In genomic region chr21:43734830-43735229, GRCh38 we compare ENCODE assay signal across 14 cellular contexts. TPM values are rescaled to one million over a fixed set of nuclear protein-coding genes. Genes with fewer than 3 reads are reported as not detected.
DNase-seq lines count a peak whose midpoint lies in the region; ATAC-seq, FAIRE-seq and TF ChIP-seq lines count a peak whose summit lies in the region.
"Had no signal": no experiment of that assay in that cellular context is flagged by ENCODE, and none has a peak within 500 bp of the region (broad histone marks: within the 10 kb centered on the region; RNA-seq: fewer than 3 reads in every experiment).

No MANE protein-coding gene starts in this region.

- DNase-seq in IMR-90 (peak; percentile 67), body of pancreas (no peak), hepatocyte (ENCODE audit: low spot score) (no peak), A673 (ENCODE audit: low spot score) (no peak), D721Med (ENCODE audit: insufficient read length, low spot score) (no peak)
- no peak for DNase-seq in stimulated activated naive CD8-positive, alpha-beta T cell treated with anti-CD3 and anti-CD28 coated beads, Interleukin-15, amount 100 ng/mL, for 72 hours
- DNase-seq: activated naive CD4-positive, alpha-beta T cell treated with anti-CD3 and anti-CD28 coated beads, Interleukin-2, amount 50 U/mL, for 16 hours; immature natural killer cell; NCI-H774 had no signal

- H3K4me1 ChIP-seq in IMR-90 (ENCODE audit: control insufficient read depth, insufficient read depth, low read length) (peaks cover 21% of the 10 kb centered on the region), body of pancreas (peaks cover 32% of the 10 kb centered on the region), hepatocyte (ENCODE audit: insufficient read depth) (peaks cover 60% of the 10 kb centered on the region), subcutaneous abdominal adipose tissue (ENCODE audit: control insufficient read depth in 5 of 5, insufficient read depth in 5 of 5, low read length in 5 of 5) (peaks cover 2 to 81% (median 56%) of the 10 kb centered on the region in 5 donors), A673 (ENCODE audit: insufficient read depth, low read length, poor library complexity, severe bottlenecking) (peaks cover 44% of the 10 kb centered on the region)

- in situ Hi-C loops in IMR-90 (cut with MboI; ENCODE audit: low sequenced_read_pairs): no loop called here

- H3K79me1 ChIP-seq in IMR-90 (ENCODE audit: low read depth in 1 of 2, low read length in 2 of 2): peaks cover 20 to 89% of the 10 kb centered on the region in 2 experiments

- peak overlapping the region; percentile 76 for H2AK9ac ChIP-seq in IMR-90 (replicated peaks; ENCODE audit: low read depth, low read length, poor library complexity)

- no peak overlapping the region for H3K18ac ChIP-seq in IMR-90 (ENCODE audit: low read depth, low read length)

- peak overlapping the region; percentile 20; the same call in 1 of the 2 replicates for H2AK5ac ChIP-seq in IMR-90 (ENCODE audit: low read depth, low read length)

- no peak for TF ChIP-seq RAD21 in IMR-90 (IDR thresholded peaks at IDR 0.05; ENCODE audit: low read length)

- TF ChIP-seq CTCF in IMR-90 (conservative IDR thresholded peaks at IDR 0.05; ENCODE audit: low read depth, low read length) (no peak), body of pancreas (IDR thresholded peaks at IDR 0.05) (no peak), hepatocyte (IDR thresholded peaks at IDR 0.05; ENCODE audit: poor library complexity) (no peak), A673 (conservative IDR thresholded peaks at IDR 0.05; ENCODE audit: low read depth, low read length) (no peak), D721Med (IDR thresholded peaks at IDR 0.05; ENCODE audit: insufficient read depth, missing control alignments) (no peak)

- H3K27me3 ChIP-seq in IMR-90 (ENCODE audit: control insufficient read depth, insufficient read depth, low read length) (no peaks in the 10 kb centered on the region), body of pancreas (no peaks in the 10 kb centered on the region), hepatocyte (no peaks in the 10 kb centered on the region), subcutaneous abdominal adipose tissue (ENCODE audit: control insufficient read depth in 5 of 5, insufficient read depth in 4 of 5, low read length in 5 of 5) (no peaks in the 10 kb centered on the region), A673 (replicated peaks; ENCODE audit: insufficient read depth, low read depth, low read length, poor library complexity) (no peaks in the 10 kb centered on the region)
- H3K27me3 ChIP-seq: vagina had no signal

- H3K56ac ChIP-seq in IMR-90 (ENCODE audit: extremely low read depth, insufficient read depth, low read length): no peak overlapping the region

- no peak overlapping the region for H2BK15ac ChIP-seq in IMR-90 (ENCODE audit: low read depth, low read length)

- H4K5ac ChIP-seq in IMR-90 (ENCODE audit: low read depth, low read length): no peak overlapping the region

- no peak overlapping the region for H3K14ac ChIP-seq in IMR-90 (replicated peaks; ENCODE audit: low read depth, low read length)

- H3K27me3 Mint-ChIP-seq in stimulated activated naive CD8-positive, alpha-beta T cell treated with anti-CD3 and anti-CD28 coated beads, Interleukin-15, amount 100 ng/mL, for 72 hours: no peaks in the 10 kb centered on the region
- H3K27me3 Mint-ChIP-seq: activated CD4-positive, alpha-beta memory T cell treated with anti-CD3 and anti-CD28 coated beads for 36 hours; T-cell had no signal

- FAIRE-seq in D721Med (lab: Jason Lieb, UNC): no peak

- H3K4me1 Mint-ChIP-seq in stimulated activated naive CD8-positive, alpha-beta T cell treated with anti-CD3 and anti-CD28 coated beads, Interleukin-15, amount 100 ng/mL, for 72 hours: peaks cover 66% of the 10 kb centered on the region

- H2BK5ac ChIP-seq in IMR-90 (ENCODE audit: low read depth, low read length, poor library complexity, severe bottlenecking): no peak overlapping the region

- WGBS in IMR-90 (ENCODE audit: extremely low coverage in 2 of 2, insufficient read length in 1 of 2), 2 experiments: 18% methylated on average over 2 of the region's 12 CpGs; no CpG with 5 or more reads in 1 of the 2 experiments
- 56 to 68% methylated on average over 12 of the region's 12 CpGs for WGBS in body of pancreas, 2 donors
- 62% methylated on average over 12 of the region's 12 CpGs for WGBS in hepatocyte (ENCODE audit: low lambda C conversion rate, missing lambda C conversion rate)

- H4K91ac ChIP-seq in IMR-90 (ENCODE audit: insufficient read depth, low read depth, low read length): no peak overlapping the region

- H3K79me2 ChIP-seq in hepatocyte: peaks cover 72% of the 10 kb centered on the region

- H4K8ac ChIP-seq in IMR-90 (ENCODE audit: low read depth in 2 of 2, low read length in 2 of 2): no peak overlapping the region; a peak in 1 of 4 replicates

- no peak overlapping the region for H2BK20ac ChIP-seq in IMR-90 (ENCODE audit: low read depth, low read length)

- H3K9me1 ChIP-seq in IMR-90 (ENCODE audit: insufficient read depth, low read length): peaks cover 13% of the 10 kb centered on the region; the same call in 1 of the 2 replicates

- ATAC-seq in IMR-90 (ENCODE audit: low read depth): peak; percentile 56
- ATAC-seq in body of pancreas: no peak
- no peak for ATAC-seq in stimulated activated naive CD8-positive, alpha-beta T cell treated with anti-CD3 and anti-CD28 coated beads, Interleukin-15, amount 100 ng/mL, for 72 hours
- ATAC-seq in GM18511 (IDR thresholded peaks at IDR 0.05; ENCODE audit: unreplicated experiment): no peak

- TF ChIP-seq POLR2A in IMR-90 (IDR thresholded peaks at IDR 0.05; ENCODE audit: low read depth, low read length): no peak
- no peak for TF ChIP-seq POLR2A in body of pancreas (IDR thresholded peaks at IDR 0.05)

- no peaks in the 10 kb centered on the region for H3K9me2 ChIP-seq in hepatocyte (replicated peaks; ENCODE audit: insufficient read depth)

- POLR2A ChIA-PET in IMR-90 (lab: Charles Lee; ENCODE audit: unreplicated experiment) (no interaction called here), A673 (lab: Charles Lee; ENCODE audit: low non-redundant PET) (no interaction called here)

- H2BK120ac ChIP-seq in IMR-90 (ENCODE audit: low read depth, low read length): no peak overlapping the region

- H2AFZ ChIP-seq in IMR-90 (replicated peaks; ENCODE audit: low read length, poor library complexity): peak overlapping the region; percentile 69
- H2AFZ ChIP-seq in hepatocyte: no peak overlapping the region

- intact Hi-C loops in IMR-90 (cut with micrococcal nuclease) (loop anchor here (1.0 kb wide), 1 partner anchor 41 kb away; the partner anchor contains the start of gene CSTB), body of pancreas (cut with DNase I) (no loop called here), A673 (cut with micrococcal nuclease; ENCODE audit: unreplicated experiment) (no loop called here)

- dilution Hi-C loops in IMR-90 (cut with HindIII; ENCODE audit: low sequenced_read_pairs, unreplicated experiment): no loop called here

- H3K4ac ChIP-seq in IMR-90 (ENCODE audit: low read depth, low read length): no peak overlapping the region

- H3K9ac ChIP-seq in IMR-90 (ENCODE audit: low read depth, low read length) (no peak overlapping the region), subcutaneous abdominal adipose tissue (ENCODE audit: low read length in 5 of 5) (no peak overlapping the region)

- H3K9me3 ChIP-seq in IMR-90 (ENCODE audit: control insufficient read depth, insufficient read depth, low read length): no peaks in the 10 kb centered on the region
- H3K9me3 ChIP-seq in body of pancreas: no peaks in the 10 kb centered on the region
- no peaks in the 10 kb centered on the region for H3K9me3 ChIP-seq in hepatocyte (ENCODE audit: low read depth)
- no peaks in the 10 kb centered on the region for H3K9me3 ChIP-seq in subcutaneous abdominal adipose tissue (ENCODE audit: control insufficient read depth in 5 of 5, low read length in 5 of 5)
- H3K9me3 ChIP-seq in A673 (ENCODE audit: low read depth, low read length, poor library complexity, severe bottlenecking): no peaks in the 10 kb centered on the region
- H3K9me3 ChIP-seq: vagina had no signal

- peak overlapping the region in 1 of 2 donors; percentile 64 for H3K4me3 Mint-ChIP-seq in stimulated activated naive CD8-positive, alpha-beta T cell treated with anti-CD3 and anti-CD28 coated beads, Interleukin-15, amount 100 ng/mL, for 72 hours
- H3K4me3 Mint-ChIP-seq: activated CD4-positive, alpha-beta memory T cell treated with anti-CD3 and anti-CD28 coated beads for 36 hours had no signal

- no TSS peak for BruUV-seq in IMR-90 (replicated peaks; lab: Mats Ljungman, UMichigan)
- no TSS peak for BruUV-seq in A673 (replicated peaks; lab: Mats Ljungman, UMichigan)

- H3K27ac ChIP-seq in IMR-90 (ENCODE audit: insufficient read depth, low read length) (no peak overlapping the region), body of pancreas (peak overlapping the region in 3 of 4 donors; percentile 50 to 69 (median 55)), hepatocyte (peak overlapping the region; percentile 53), subcutaneous abdominal adipose tissue (ENCODE audit: low read depth, low read length) (peak overlapping the region; percentile 84), A673 (ENCODE audit: low read depth, low read length, poor library complexity, severe bottlenecking) (no peak overlapping the region)

- H3K27ac Mint-ChIP-seq in stimulated activated naive CD8-positive, alpha-beta T cell treated with anti-CD3 and anti-CD28 coated beads, Interleukin-15, amount 100 ng/mL, for 72 hours: no peak overlapping the region
- H3K27ac Mint-ChIP-seq: activated CD4-positive, alpha-beta memory T cell treated with anti-CD3 and anti-CD28 coated beads for 36 hours had no signal

- H4K20me1 ChIP-seq in IMR-90 (ENCODE audit: insufficient read depth, low read length) (peaks cover 61% of the 10 kb centered on the region), hepatocyte (ENCODE audit: insufficient read depth, poor library complexity, severe bottlenecking) (peaks cover 5% of the 10 kb centered on the region)

- H3K23ac ChIP-seq in IMR-90 (ENCODE audit: low read depth, low read length): no peak overlapping the region

- CTCF ChIA-PET in IMR-90 (lab: Yijun Ruan, JAX): no interaction called here
- CTCF ChIA-PET in A673 (lab: Charles Lee): no interaction called here

- peak overlapping the region; percentile 14; the same call in 1 of the 2 replicates for H3K4me2 ChIP-seq in IMR-90 (ENCODE audit: low read depth, low read length)
- no peak overlapping the region for H3K4me2 ChIP-seq in hepatocyte

- H3K36me3 ChIP-seq in IMR-90 (ENCODE audit: control insufficient read depth, insufficient read depth, low read length) (peaks cover 20% of the 10 kb centered on the region), body of pancreas (replicated peaks in 1 of 2; ENCODE audit: insufficient read depth in 1 of 2, low read depth in 2 of 2) (no peaks in the 10 kb centered on the region), hepatocyte (replicated peaks; ENCODE audit: insufficient read depth, low read depth) (no peaks in the 10 kb centered on the region), subcutaneous abdominal adipose tissue (ENCODE audit: control insufficient read depth in 5 of 5, insufficient read depth in 5 of 5, low read length in 5 of 5) (peaks cover 0 to 51% (median 16%) of the 10 kb centered on the region in 5 donors), A673 (ENCODE audit: insufficient read depth, low read length, poor library complexity, severe bottlenecking) (peaks cover 2% of the 10 kb centered on the region)

- H3K4me3 ChIP-seq in IMR-90 (ENCODE audit: insufficient read depth, low read depth, low read length): no peak overlapping the region
- H3K4me3 ChIP-seq in body of pancreas: no peak overlapping the region
- H3K4me3 ChIP-seq in hepatocyte: no peak overlapping the region
- H3K4me3 ChIP-seq in subcutaneous abdominal adipose tissue (ENCODE audit: low read depth in 1 of 5, low read length in 5 of 5): no peak overlapping the region
- H3K4me3 ChIP-seq in A673 (ENCODE audit: low read depth, low read length, poor library complexity, severe bottlenecking): no peak overlapping the region
- H3K4me3 ChIP-seq: vagina had no signal

- no peaks in the 10 kb centered on the region for H3K9me3 Mint-ChIP-seq in stimulated activated naive CD8-positive, alpha-beta T cell treated with anti-CD3 and anti-CD28 coated beads, Interleukin-15, amount 100 ng/mL, for 72 hours
- H3K9me3 Mint-ChIP-seq: activated CD4-positive, alpha-beta memory T cell treated with anti-CD3 and anti-CD28 coated beads for 36 hours; T-cell had no signal

RNA-seq across cellular contexts. Expression of gene PDXK, which starts 15.9 kb away (rescaled TPM):
- total RNA-seq in IMR-90 (2012; rRNA removed) (250 and 312 TPM in 2 replicates), body of pancreas (10 to 100 TPM; 33.7 to 68.9 TPM), hepatocyte (80.3 and 103 TPM in 2 replicates), A673 (2021) (114 and 116 TPM in 2 replicates)
- polyA plus RNA-seq in IMR-90 (2012; rRNA removed) (149 and 155 TPM in 2 replicates), hepatocyte (185 and 192 TPM in 2 replicates)
- polyA plus RNA-seq in IMR-90 (2012; cell fraction: cytosol; rRNA removed): 114 and 180 TPM in 2 replicates
- 141 and 208 TPM in 2 replicates for polyA plus RNA-seq in IMR-90 (2012; cell fraction: nucleus; rRNA removed; ENCODE audit: low replicate concordance)

RNA-seq across cellular contexts. Expression of gene CSTB, which starts 41.3 kb away (rescaled TPM):
- 6.1 and 6.9 TPM in 2 replicates for total RNA-seq in IMR-90 (2012; rRNA removed)
- 71.7 and 87.4 TPM in 2 replicates for polyA plus RNA-seq in IMR-90 (2012; rRNA removed)
- 31.9 and 61.6 TPM in 2 replicates for polyA plus RNA-seq in IMR-90 (2012; cell fraction: cytosol; rRNA removed)
- polyA plus RNA-seq in IMR-90 (2012; cell fraction: nucleus; rRNA removed; ENCODE audit: low replicate concordance): 16.5 and 24.5 TPM in 2 replicates
- total RNA-seq in body of pancreas: 10 to 100 TPM in 1 of 2 donors, 1 to 10 TPM in 1; 8.6 to 11.9 TPM
- total RNA-seq in hepatocyte: 24.1 and 30.4 TPM in 2 replicates
- 116 and 120 TPM in 2 replicates for polyA plus RNA-seq in hepatocyte
- 44.1 and 55.9 TPM in 2 replicates for total RNA-seq in A673 (2021)

RNA-seq across cellular contexts. Expression of gene RRP1, which starts 54.5 kb away (rescaled TPM):
- total RNA-seq in IMR-90 (2012; rRNA removed) (18.3 and 23.3 TPM in 2 replicates), body of pancreas (10 to 100 TPM in 1 of 2 donors, 1 to 10 TPM in 1; 9.9 to 27.7 TPM), hepatocyte (20.8 and 24.1 TPM in 2 replicates), A673 (2021) (72.5 and 86.4 TPM in 2 replicates)
- polyA plus RNA-seq in IMR-90 (2012; rRNA removed) (18.1 and 20.2 TPM in 2 replicates), hepatocyte (32.0 and 40.9 TPM in 2 replicates)
- polyA plus RNA-seq in IMR-90 (2012; cell fraction: cytosol; rRNA removed): 12.4 and 18.5 TPM in 2 replicates
- 28.8 and 33.8 TPM in 2 replicates for polyA plus RNA-seq in IMR-90 (2012; cell fraction: nucleus; rRNA removed; ENCODE audit: low replicate concordance)

Comparison
In these comparisons a context has a peak if more than half of its experiments do, and no peak if none do; other contexts are left out.
1. H3K27ac ChIP-seq: peak in body of pancreas (3 of 4), hepatocyte (single experiment) and subcutaneous abdominal adipose tissue (single experiment); none in IMR-90 (single experiment) and A673 (single experiment).